8 cellular contexts compared by ENCODE assay signal in genomic region chr5:172983542-172984243, GRCh38. TPM values are rescaled to one million over a fixed set of nuclear protein-coding genes. Genes with fewer than 3 reads are reported as not detected.
DNase-seq lines count a peak whose midpoint lies in the region; ATAC-seq and TF ChIP-seq lines count a peak whose summit lies in the region.

TSS of gene ATP6V0E1 (plus strand) at chr5:172983771. CDS start at chr5:172983861, 90 bp downstream.

- under 1% methylated on average over 49 of the region's 49 CpGs for WGBS in right cardiac atrium

- TF ChIP-seq POLR2A in GM18505 (IDR thresholded peaks at IDR 0.05; ENCODE audit: borderline replicate concordance, extremely low read depth, insufficient read depth, insufficient read length) (peak; percentile 93), uterus (IDR thresholded peaks at IDR 0.05) (peak; percentile 87 to 91)

- no peaks in the 10 kb centered on the region for H3K9me3 ChIP-seq in ascending aorta
- no peaks in the 10 kb centered on the region for H3K9me3 ChIP-seq in right cardiac atrium (ENCODE audit: control insufficient read depth, low read length)
- H3K9me3 ChIP-seq in uterus = no peaks in the 10 kb centered on the region

- H3K36me3 Mint-ChIP-seq in T-helper 2 cell treated with Interferon-gamma antibody and Interleukin-4, amounts not matched to agents 5 μg/mL and 100 μg/mL, for 36 hours (ENCODE audit: low read depth) = peaks cover 21% of the 10 kb centered on the region

- peaks cover 24% of the 10 kb centered on the region for H3K4me1 Mint-ChIP-seq in T-helper 2 cell treated with Interferon-gamma antibody and Interleukin-4, amounts not matched to agents 5 μg/mL and 100 μg/mL, for 36 hours (ENCODE audit: low read depth)

- H3K9me3 Mint-ChIP-seq in T-helper 2 cell treated with Interferon-gamma antibody and Interleukin-4, amounts not matched to agents 5 μg/mL and 100 μg/mL, for 36 hours = no peaks in the 10 kb centered on the region

- no peak for TF ChIP-seq CTCF in ascending aorta (IDR thresholded peaks at IDR 0.05)
- TF ChIP-seq CTCF in uterus (IDR thresholded peaks at IDR 0.05) = peak in 1 of 4 experiments; percentile 37

- no peaks in the 10 kb centered on the region for H3K27me3 Mint-ChIP-seq in T-helper 2 cell treated with Interferon-gamma antibody and Interleukin-4, amounts not matched to agents 5 μg/mL and 100 μg/mL, for 36 hours (ENCODE audit: low read depth)

- peaks cover 7 to 10% of the 10 kb centered on the region in 2 donors for H3K36me3 ChIP-seq in ascending aorta
- no peaks in the 10 kb centered on the region for H3K36me3 ChIP-seq in uterus

- H3K4me3 ChIP-seq in ascending aorta (peak within 1 kb of the TSS; percentile 73 to 93), right cardiac atrium (ENCODE audit: low read length) (peak within 1 kb of the TSS; percentile 95), uterus (peak within 1 kb of the TSS; percentile 85 to 99)

- peak; percentile 89 for DNase-seq in NCI-H2029 (lab: John Stamatoyannopoulos, UW)
- peak; percentile 95 for DNase-seq in T-helper 2 cell treated with Interferon-gamma antibody and Interleukin-4, amounts not matched to agents 5 μg/mL and 100 μg/mL, for 36 hours (ENCODE audit: low spot score)
- DNase-seq in ascending aorta (ENCODE audit: low spot score in 2 of 2) = peak; percentile 87 to 98
- peak; percentile 97 to 99 (median 99) for DNase-seq in right cardiac atrium
- peak; percentile 94 for DNase-seq in putamen (ENCODE audit: low spot score)
- peak; percentile 95 to 98 for DNase-seq in uterus

- ATAC-seq in GM18505 (IDR thresholded peaks at IDR 0.05; ENCODE audit: unreplicated experiment) (peak; percentile 84), HG02943 (IDR thresholded peaks at IDR 0.05; ENCODE audit: low read depth, unreplicated experiment) (peak; percentile 80), right cardiac atrium (peak; percentile 99)

- peak within 1 kb of the TSS; percentile 88 for H3K4me3 Mint-ChIP-seq in T-helper 2 cell treated with Interferon-gamma antibody and Interleukin-4, amounts not matched to agents 5 μg/mL and 100 μg/mL, for 36 hours

- peak within 1 kb of the TSS; percentile 98 for H3K27ac Mint-ChIP-seq in T-helper 2 cell treated with Interferon-gamma antibody and Interleukin-4, amounts not matched to agents 5 μg/mL and 100 μg/mL, for 36 hours

- intact Hi-C loops in ascending aorta (cut with DNase I) = loop anchor here (1.0 to 5.0 kb wide), 5 partner anchors 25 to 299 kb away; partner anchors contain the start of genes BNIP1, CREBRF and RPL26L1
- intact Hi-C loops in right cardiac atrium (cut with DNase I) = loop anchor here in 2 of 4 donors (10.0 kb wide), 3 partner anchors 71 to 301 kb away; partner anchors contain the start of gene CREBRF (in 1 of the 2)
- intact Hi-C loops in uterus (cut with DNase I; ENCODE audit: low total_unique reads) = loop anchor here (10.0 kb wide), 1 partner anchor 71 kb away; the partner anchor contains the start of gene CREBRF

- H3K27ac ChIP-seq in ascending aorta (peak within 1 kb of the TSS; percentile 92 to 98), right cardiac atrium (ENCODE audit: low read length) (peak within 1 kb of the TSS; percentile 98), uterus (peak within 1 kb of the TSS; percentile 93 to 96)

- no peaks in the 10 kb centered on the region for H3K27me3 ChIP-seq in ascending aorta
- no peaks in the 10 kb centered on the region for H3K27me3 ChIP-seq in right cardiac atrium (ENCODE audit: control insufficient read depth, insufficient read depth)
- no peaks in the 10 kb centered on the region for H3K27me3 ChIP-seq in uterus

- peaks cover 8 to 12% of the 10 kb centered on the region in 2 donors for H3K4me1 ChIP-seq in ascending aorta
- peaks cover 2% of the 10 kb centered on the region for H3K4me1 ChIP-seq in right cardiac atrium (ENCODE audit: control insufficient read depth, insufficient read depth, low read length)
- no peaks in the 10 kb centered on the region for H3K4me1 ChIP-seq in uterus

RNA-seq across cellular contexts. Expression of gene ATP6V0E1, which starts in this region (rescaled TPM):
- total RNA-seq in ascending aorta (62.6 TPM), right cardiac atrium (100 to 1,000 TPM; 200 to 243 (median 211) TPM), uterus (100 to 1,000 TPM in 3 of 4 donors, 10 to 100 TPM in 1; 75.6 to 159 (median 137) TPM)
- 350 TPM for polyA plus RNA-seq in right cardiac atrium

Comparison
In these comparisons a context has a peak if more than half of its experiments do, and no peak if none do; other contexts are left out.
1. Peak in every context shown above with its lines: DNase-seq, ATAC-seq, H3K4me3 ChIP-seq and H3K27ac ChIP-seq.